Comparison of ENCODE assay signal across 8 cellular contexts in the genomic region with DNA sequence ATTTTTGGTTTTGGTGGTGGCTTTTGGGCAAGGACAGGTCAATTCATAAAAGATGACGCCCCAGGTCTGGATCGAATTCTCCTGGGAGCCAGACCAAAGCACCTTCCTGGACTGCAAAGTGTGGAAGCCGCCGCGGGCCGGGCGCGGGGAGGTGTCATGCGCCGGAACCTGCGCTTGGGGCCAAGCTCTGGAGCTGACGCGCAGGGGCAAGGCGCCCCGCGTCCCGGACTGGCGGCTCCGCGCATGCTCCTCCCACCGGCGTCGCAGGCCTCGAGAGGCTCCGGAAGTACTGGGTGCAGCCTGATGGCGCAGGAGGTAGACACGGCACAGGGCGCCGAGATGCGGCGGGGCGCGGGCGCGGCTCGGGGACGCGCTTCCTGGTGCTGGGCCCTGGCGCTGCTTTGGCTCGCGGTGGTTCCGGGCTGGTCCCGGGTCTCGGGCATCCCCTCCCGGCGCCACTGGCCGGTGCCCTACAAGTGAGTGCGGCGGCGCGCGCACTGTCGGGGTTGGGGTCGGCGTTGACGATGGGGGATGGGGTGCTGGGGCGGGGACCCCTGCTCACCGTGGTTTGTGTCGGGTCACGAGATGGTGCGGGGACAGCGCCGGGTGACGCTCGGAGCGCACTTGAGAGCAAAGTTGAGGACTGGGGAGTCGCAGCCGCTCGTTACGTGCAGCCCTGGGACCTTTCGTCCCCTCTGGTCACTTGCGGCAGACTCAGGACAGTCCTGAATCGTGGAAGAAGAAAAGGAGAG. TPM values are rescaled to one million over a fixed set of nuclear protein-coding genes. Genes with fewer than 3 reads are reported as not detected.
DNase-seq lines count a peak whose midpoint lies in the region; ATAC-seq and TF ChIP-seq lines count a peak whose summit lies in the region.

A gene (plus strand): TSS at position 286 of the 752 bp plus-strand sequence. CDS start 18 bp downstream, at position 304.

- DNase-seq in AG09309 (ENCODE audit: low read depth) (peak; percentile 58), NCI-H226 (peak; percentile 92), inferior parietal cortex (ENCODE audit: extremely low spot score) (peak; percentile 94), spleen (peak; percentile 99)
- peak; percentile 90 for DNase-seq in activated CD4-positive, CD25-positive, alpha-beta regulatory T cell treated with anti-CD3 and anti-CD28 coated beads, Interleukin-2, amount 50 U/mL, for 16 hours (ENCODE audit: low read depth, low spot score)
- peak; percentile 98 for DNase-seq in central memory CD4-positive, alpha-beta T cell

- peaks cover 14 to 37% (median 23%) of the 10 kb centered on the region in 6 donors for H3K4me1 ChIP-seq in spleen

- WGBS in spleen, 5 donors: 1% methylated on average over 42 to 73 of the region's 73 CpGs

- H3K36me3 ChIP-seq in spleen: peaks cover 0 to 21% (median 4%) of the 10 kb centered on the region in 6 donors

- H3K27ac ChIP-seq in spleen: peak within 1 kb of the TSS; percentile 90 to 95 (median 94)

- TF ChIP-seq POLR2A in spleen (IDR thresholded peaks at IDR 0.05): peak; percentile 57 to 95 (median 94)

- H3K4me3 ChIP-seq in AG09309 (ENCODE audit: control insufficient read depth, low read depth, low read length) (peak within 1 kb of the TSS; percentile 95), spleen (peak within 1 kb of the TSS; percentile 54 to 88 (median 64))

- peaks cover 0 to 23% (median 0%) of the 10 kb centered on the region in 7 donors for H3K27me3 ChIP-seq in spleen (replicated peaks in 1 of 7)

- H3K9me3 ChIP-seq in spleen: no peaks in the 10 kb centered on the region

- ATAC-seq in GM18909 (IDR thresholded peaks at IDR 0.05; ENCODE audit: poor library complexity, unreplicated experiment): peak; percentile 97
- ATAC-seq in HG03159 (IDR thresholded peaks at IDR 0.05; ENCODE audit: unreplicated experiment): peak; percentile 96

- intact Hi-C loops in spleen (cut with DNase I; ENCODE audit: low total_unique reads): no loop called here

- TF ChIP-seq CTCF in AG09309 (IDR thresholded peaks at IDR 0.05; ENCODE audit: control insufficient read depth, insufficient read depth, low read depth, low read length, missing control alignments) (no peak), spleen (IDR thresholded peaks at IDR 0.05 in 8 of 11, conservative IDR thresholded peaks at IDR 0.05 in 3 of 11) (peak in 4 of 11 experiments; percentile 18 to 48 (median 38))

RNA-seq across cellular contexts. Expression of the gene that starts here (rescaled TPM):
- 10 to 100 TPM; 18.8 to 29.0 (median 25.3) TPM for total RNA-seq in spleen
- 10 to 100 TPM; 12.4 to 16.6 (median 14.4) TPM for polyA plus RNA-seq in spleen

Comparison
In these comparisons a context has a peak if more than half of its experiments do, and no peak if none do; other contexts are left out.
1. Peak in every context shown above with its lines: DNase-seq, ATAC-seq, H3K4me3 ChIP-seq and H3K27ac ChIP-seq.